In genomic region chr6:143936347-143936746, GRCh38 we compare ENCODE assay signal across 29 cellular contexts.
"Had no signal": no experiment of that assay in that cellular context is flagged by ENCODE, and none has a peak within 500 bp of the region (broad histone marks: within the 10 kb centered on the region; RNA-seq: fewer than 3 reads in every experiment).

No MANE protein-coding gene starts in this region.

- ATAC-seq: activated CD8-positive, alpha-beta T cell treated with anti-CD3 and anti-CD28 coated beads for 36 hours; activated T-cell treated with anti-CD3 and anti-CD28 coated beads, Interleukin-2, amount 50 U/mL, for 72 hours; activated T-helper 17 cell treated with anti-CD3 and anti-CD28 coated beads, Interleukin-2, amount 50 U/mL, for 72 hours; Panc1 had no signal

- H3K36me3 ChIP-seq: brain microvascular endothelial cell, SJSA1 had no signal

- H3K9me3 ChIP-seq: SJSA1, SK-N-SH had no signal

- H3K9me2 ChIP-seq: SK-N-SH had no signal

- H3K4me3 Mint-ChIP-seq: activated CD4-positive, alpha-beta T cell treated with anti-CD3 and anti-CD28 coated beads, Interleukin-2, amount 10 ng/mL, durations not matched to agents 24 days and 14 days; activated CD8-positive, alpha-beta T cell treated with anti-CD3 and anti-CD28 coated beads for 36 hours; activated naive CD8-positive, alpha-beta T cell treated with anti-CD3 and anti-CD28 coated beads for 36 hours; activated T-cell treated with anti-CD3 and anti-CD28 coated beads, Interleukin-2, amount 50 U/mL, for 72 hours; activated T-helper 17 cell treated with anti-CD3 and anti-CD28 coated beads, Interleukin-2, amount 50 U/mL, for 72 hours; T-helper 1 cell treated with Interleukin-12 subunit alpha and Interleukin-12 subunit beta and Interleukin-4 antibody, amounts not matched to agents 30 μg/mL and 1 μg/mL, for 36 hours; T-helper 2 cell treated with Interferon-gamma antibody and Interleukin-4, amounts not matched to agents 5 μg/mL and 100 μg/mL, for 36 hours had no signal

- H3K27me3 Mint-ChIP-seq: activated CD8-positive, alpha-beta T cell treated with anti-CD3 and anti-CD28 coated beads for 36 hours; activated naive CD8-positive, alpha-beta T cell treated with anti-CD3 and anti-CD28 coated beads for 36 hours; activated T-helper 17 cell treated with anti-CD3 and anti-CD28 coated beads, Interleukin-2, amount 50 U/mL, for 72 hours had no signal

- H3K27ac ChIP-seq: brain microvascular endothelial cell, SJSA1 had no signal

- H3K27me3 ChIP-seq: brain microvascular endothelial cell had no signal

- H3K9me3 Mint-ChIP-seq: T-helper 2 cell treated with Interferon-gamma antibody and Interleukin-4, amounts not matched to agents 5 μg/mL and 100 μg/mL, for 36 hours had no signal

- H3K4me2 ChIP-seq: SK-N-SH had no signal

- H3K4me3 ChIP-seq: SJSA1 had no signal

- DNase-seq: activated CD4-positive, alpha-beta T cell treated with anti-CD3 and anti-CD28 coated beads, Interleukin-2, amount 10 ng/mL, durations not matched to agents 24 days and 14 days; activated CD4-positive, alpha-beta T cell treated with anti-CD3 and anti-CD28 coated beads, Interleukin-2, amount 50 U/mL, for 4 hours; activated CD8-positive, alpha-beta T cell treated with anti-CD3 and anti-CD28 coated beads for 36 hours; activated effector memory CD4-positive, alpha-beta T cell treated with anti-CD3 and anti-CD28 coated beads, Interleukin-2, amount 50 U/mL, for 16 hours; activated naive CD4-positive, alpha-beta T cell; activated naive CD4-positive, alpha-beta T cell treated with anti-CD3 and anti-CD28 coated beads, Interleukin-2, amount 50 U/mL, for 16 hours; activated naive CD8-positive, alpha-beta T cell treated with anti-CD3 and anti-CD28 coated beads for 36 hours; activated T-cell treated with anti-CD3 and anti-CD28 coated beads, Interleukin-2, amount 50 U/mL, for 1 hour; activated T-cell treated with anti-CD3 and anti-CD28 coated beads, Interleukin-2, amount 50 U/mL, for 72 hours; amniotic stem cell; aorta; brain microvascular endothelial cell; central memory CD4-positive, alpha-beta T cell; NCI-H1092 treated with DMSO at 0.1 percent for 48 hours; NCI-H1417; NCI-H187 treated with DMSO at 0.1 percent for 48 hours; NCI-H2081 treated with DMSO at 0.1 percent for 48 hours; NCI-H226; NCI-H446 treated with DMSO at 0.1 percent for 48 hours; NCI-H524; NCI-H69; RPMI8226; SHP77 treated with DMSO at 0.1 percent for 48 hours; SK-N-SH had no signal

- H3K27ac Mint-ChIP-seq: activated CD4-positive, alpha-beta T cell treated with anti-CD3 and anti-CD28 coated beads, Interleukin-2, amount 10 ng/mL, durations not matched to agents 24 days and 14 days; activated CD8-positive, alpha-beta T cell treated with anti-CD3 and anti-CD28 coated beads for 36 hours; activated naive CD8-positive, alpha-beta T cell treated with anti-CD3 and anti-CD28 coated beads for 36 hours; activated T-cell treated with anti-CD3 and anti-CD28 coated beads, Interleukin-2, amount 50 U/mL, for 72 hours; activated T-helper 17 cell treated with anti-CD3 and anti-CD28 coated beads, Interleukin-2, amount 50 U/mL, for 72 hours; T-helper 1 cell treated with Interleukin-12 subunit alpha and Interleukin-12 subunit beta and Interleukin-4 antibody, amounts not matched to agents 30 μg/mL and 1 μg/mL, for 36 hours; T-helper 2 cell treated with Interferon-gamma antibody and Interleukin-4, amounts not matched to agents 5 μg/mL and 100 μg/mL, for 36 hours had no signal

- H3K9ac ChIP-seq: SK-N-SH had no signal

- H3K4me1 ChIP-seq: SJSA1 had no signal
